ENCODE assay signal across 12 cellular contexts in the genomic region with DNA sequence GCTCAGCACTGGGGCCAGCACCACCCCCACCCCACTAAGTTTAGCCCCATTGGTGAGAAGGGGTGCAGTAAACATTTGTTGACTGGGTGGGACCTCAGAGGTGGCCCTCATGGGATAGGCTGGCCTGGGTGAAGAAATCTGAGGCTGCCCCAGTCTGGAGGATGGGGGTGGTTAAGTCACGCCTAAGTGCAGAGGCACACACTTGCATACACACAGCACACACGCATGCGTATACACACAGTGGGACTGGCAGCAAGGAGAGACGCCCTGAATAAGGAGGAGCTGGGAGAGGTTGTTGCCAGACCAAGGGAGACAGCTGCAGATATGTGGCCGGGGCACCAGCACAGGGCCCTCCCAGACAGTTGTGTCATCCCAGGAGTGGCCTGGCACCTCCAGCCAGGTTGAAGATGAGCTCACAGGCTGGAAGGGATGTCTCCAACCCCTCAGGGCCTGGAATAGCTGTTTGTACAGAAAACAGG. TPM values are rescaled to one million over a fixed set of nuclear protein-coding genes. Genes with fewer than 3 reads are reported as not detected.
DNase-seq lines count a peak whose midpoint lies in the region; ATAC-seq and TF ChIP-seq lines count a peak whose summit lies in the region.
"Had no signal": no experiment of that assay in that cellular context is flagged by ENCODE, and none has a peak within 500 bp of the region (broad histone marks: within the 10 kb centered on the region; RNA-seq: fewer than 3 reads in every experiment).

No MANE protein-coding gene starts in this region.

- DNase-seq in A673 (ENCODE audit: low spot score): peak; percentile 39
- peak; percentile 97 for DNase-seq in NCI-H226
- peak; percentile 77 for DNase-seq in epithelial cell of esophagus (ENCODE audit: low read depth)
- no peak for DNase-seq in mesothelial cell of epicardium (ENCODE audit: low spot score in 2 of 2, unreplicated experiment in 2 of 2)
- no peak for DNase-seq in naive thymus-derived CD8-positive, alpha-beta T cell
- DNase-seq in anterior cingulate cortex (lab: John Stamatoyannopoulos, UW): no peak
- DNase-seq in T-helper 9 cell: no peak
- no peak for DNase-seq in NCI-H187 (lab: John Stamatoyannopoulos, UW)
- DNase-seq: CD4-positive, CD25-positive, alpha-beta regulatory T cell; effector CD4-positive, alpha-beta T cell; MM.1S had no signal

- peak overlapping the region; percentile 86 for H3K27ac ChIP-seq in A673 (ENCODE audit: low read depth, low read length, poor library complexity, severe bottlenecking)

- H3K9me3 Mint-ChIP-seq in mesothelial cell of epicardium: no peaks in the 10 kb centered on the region
- H3K9me3 Mint-ChIP-seq in naive thymus-derived CD8-positive, alpha-beta T cell: no peaks in the 10 kb centered on the region

- H3K36me3 Mint-ChIP-seq in mesothelial cell of epicardium: no peaks in the 10 kb centered on the region
- peaks cover 0 to 2% (median 0%) of the 10 kb centered on the region in 3 donors for H3K36me3 Mint-ChIP-seq in naive thymus-derived CD8-positive, alpha-beta T cell
- H3K36me3 Mint-ChIP-seq: CD4-positive, CD25-positive, alpha-beta regulatory T cell had no signal

- H3K4me1 Mint-ChIP-seq in mesothelial cell of epicardium: peaks cover 80% of the 10 kb centered on the region
- H3K4me1 Mint-ChIP-seq in naive thymus-derived CD8-positive, alpha-beta T cell: peaks cover 3 to 16% (median 12%) of the 10 kb centered on the region in 4 donors

- intact Hi-C loops in A673 (cut with micrococcal nuclease; ENCODE audit: unreplicated experiment): no loop called here

- POLR2A ChIA-PET in A673 (lab: Charles Lee; ENCODE audit: low non-redundant PET): no interaction called here
- POLR2A ChIA-PET in naive thymus-derived CD8-positive, alpha-beta T cell (lab: Charles Lee): no interaction called here

- H3K4me3 ChIP-seq in A673 (ENCODE audit: low read depth, low read length, poor library complexity, severe bottlenecking) (no peak overlapping the region), epithelial cell of esophagus (ENCODE audit: low read length) (no peak overlapping the region)

- H3K27me3 Mint-ChIP-seq in mesothelial cell of epicardium (ENCODE audit: low read depth): no peaks in the 10 kb centered on the region
- H3K27me3 Mint-ChIP-seq in naive thymus-derived CD8-positive, alpha-beta T cell: peaks cover 11 to 81% (median 35%) of the 10 kb centered on the region in 5 donors

- H3K36me3 ChIP-seq in A673 (ENCODE audit: insufficient read depth, low read length, poor library complexity, severe bottlenecking): no peaks in the 10 kb centered on the region

- no peak overlapping the region for H3K4me3 Mint-ChIP-seq in mesothelial cell of epicardium
- H3K4me3 Mint-ChIP-seq in naive thymus-derived CD8-positive, alpha-beta T cell: no peak overlapping the region

- H3K27me3 ChIP-seq in A673 (replicated peaks; ENCODE audit: insufficient read depth, low read depth, low read length, poor library complexity): no peaks in the 10 kb centered on the region

- H3K27ac Mint-ChIP-seq in mesothelial cell of epicardium: peak overlapping the region; percentile 94
- H3K27ac Mint-ChIP-seq in naive thymus-derived CD8-positive, alpha-beta T cell: no peak overlapping the region

- no peaks in the 10 kb centered on the region for H3K9me3 ChIP-seq in A673 (ENCODE audit: low read depth, low read length, poor library complexity, severe bottlenecking)

- BruUV-seq in A673 (replicated peaks; lab: Mats Ljungman, UMichigan): no TSS peak

- no peak for TF ChIP-seq CTCF in A673 (conservative IDR thresholded peaks at IDR 0.05; ENCODE audit: low read depth, low read length)
- TF ChIP-seq CTCF in epithelial cell of esophagus (IDR thresholded peaks at IDR 0.05; ENCODE audit: insufficient read depth, low read depth, low read length, missing control alignments): no peak
- TF ChIP-seq CTCF in mesothelial cell of epicardium (IDR thresholded peaks at IDR 0.05; ENCODE audit: unreplicated experiment): no peak

- CTCF ChIA-PET in A673 (lab: Charles Lee): no interaction called here

- peaks cover 52% of the 10 kb centered on the region for H3K4me1 ChIP-seq in A673 (ENCODE audit: insufficient read depth, low read length, poor library complexity, severe bottlenecking)

- ATAC-seq in naive thymus-derived CD8-positive, alpha-beta T cell: no peak
- ATAC-seq: activated CD4-positive, CD25-positive, alpha-beta regulatory T cell treated with anti-CD3 and anti-CD28 coated beads, Interleukin-2, amount 50 U/mL, for 24 hours had no signal

RNA-seq across cellular contexts. Expression of a gene that starts 3.0 kb away (rescaled TPM):
- total RNA-seq in A673 (2021) (42.2 and 47.3 TPM in 2 replicates), mesothelial cell of epicardium (87.3 to 95.9 TPM (median 95.1 TPM) in 3 replicates)
- total RNA-seq in naive thymus-derived CD8-positive, alpha-beta T cell: under 1 TPM in 1 of 2 experiments, not detected in 1; 0.30 TPM
- not detected for polyA plus RNA-seq in naive thymus-derived CD8-positive, alpha-beta T cell

RNA-seq across cellular contexts. Expression of a gene that starts 35.6 kb away (rescaled TPM):
- total RNA-seq in A673 (2021) (not detected in 2 replicates), mesothelial cell of epicardium (not detected in 3 replicates)
- total RNA-seq in naive thymus-derived CD8-positive, alpha-beta T cell: not detected
- not detected for polyA plus RNA-seq in naive thymus-derived CD8-positive, alpha-beta T cell
- total RNA-seq: CD4-positive, CD25-positive, alpha-beta regulatory T cell had no signal
- polyA plus RNA-seq: CD4-positive, CD25-positive, alpha-beta regulatory T cell had no signal

RNA-seq across cellular contexts. Expression of a gene that starts 47.4 kb away (rescaled TPM):
- not detected in 2 replicates for total RNA-seq in A673 (2021)
- not detected in 3 replicates for total RNA-seq in mesothelial cell of epicardium
- total RNA-seq in naive thymus-derived CD8-positive, alpha-beta T cell: not detected
- polyA plus RNA-seq in naive thymus-derived CD8-positive, alpha-beta T cell: not detected
- total RNA-seq: CD4-positive, CD25-positive, alpha-beta regulatory T cell had no signal
- polyA plus RNA-seq: CD4-positive, CD25-positive, alpha-beta regulatory T cell had no signal

Comparison
In these comparisons a context has a peak if more than half of its experiments do, and no peak if none do; other contexts are left out.
1. DNase-seq: peak in A673 (single experiment), NCI-H226 (single experiment) and epithelial cell of esophagus (single experiment); none in mesothelial cell of epicardium (0 of 2), naive thymus-derived CD8-positive, alpha-beta T cell (0 of 10), anterior cingulate cortex (0 of 58), T-helper 9 cell (single experiment) and NCI-H187 (0 of 2).
2. RNA of a gene that starts 3.0 kb away (total RNA-seq): 87.3 to 95.9 TPM in mesothelial cell of epicardium and 42.2 to 47.3 TPM in A673; 0.30 TPM in naive thymus-derived CD8-positive, alpha-beta T cell; every median in the first group is over 10 times any median in the second.